1 cellular context compared by ENCODE assay signal in genomic region chr11:102322560-102322959, GRCh38.
TF ChIP-seq lines count a peak whose summit lies in the region.

No MANE protein-coding gene starts in this region.

TF ChIP-seq in SK-N-SH treated with all-trans-retinoic acid at 6 μM for 48 hours, 23 proteins besides CTCF, POLR2A, EP300 and RAD21 (continued from another document):
- TF ChIP-seq, protein P1, sequence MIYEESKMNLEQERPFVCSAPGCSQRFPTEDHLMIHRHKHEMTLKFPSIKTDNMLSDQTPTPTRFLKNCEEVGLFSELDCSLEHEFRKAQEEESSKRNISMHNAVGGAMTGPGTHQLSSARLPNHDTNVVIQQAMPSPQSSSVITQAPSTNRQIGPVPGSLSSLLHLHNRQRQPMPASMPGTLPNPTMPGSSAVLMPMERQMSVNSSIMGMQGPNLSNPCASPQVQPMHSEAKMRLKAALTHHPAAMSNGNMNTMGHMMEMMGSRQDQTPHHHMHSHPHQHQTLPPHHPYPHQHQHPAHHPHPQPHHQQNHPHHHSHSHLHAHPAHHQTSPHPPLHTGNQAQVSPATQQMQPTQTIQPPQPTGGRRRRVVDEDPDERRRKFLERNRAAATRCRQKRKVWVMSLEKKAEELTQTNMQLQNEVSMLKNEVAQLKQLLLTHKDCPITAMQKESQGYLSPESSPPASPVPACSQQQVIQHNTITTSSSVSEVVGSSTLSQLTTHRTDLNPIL (CRISPR knock-in tag; IDR thresholded peaks at IDR 0.05; ENCODE audit: low read depth), result no peak
- TF ChIP-seq ZNF8 (CRISPR knock-in tag; IDR thresholded peaks at IDR 0.05), result no peak
